Comparison of ENCODE assay signal across 24 cellular contexts in the genomic region with DNA sequence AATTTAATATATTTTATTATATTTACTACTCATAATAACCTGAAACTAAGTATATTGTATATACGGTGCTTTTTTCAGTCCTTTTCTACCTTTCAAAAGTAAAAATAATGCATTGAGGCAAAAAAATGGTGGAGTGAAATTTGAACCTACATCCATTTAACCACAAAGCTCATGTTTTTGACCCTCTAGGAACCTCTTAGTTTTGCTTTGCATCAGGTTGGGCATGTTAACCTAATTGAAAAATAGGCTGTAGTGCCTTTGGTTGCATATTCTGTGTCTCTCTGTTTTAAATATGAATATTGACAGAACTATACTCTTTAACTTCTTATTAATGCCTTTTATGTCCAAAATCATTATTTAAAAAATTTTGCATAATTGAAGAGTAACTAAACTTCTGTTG. TPM values are rescaled to one million over a fixed set of nuclear protein-coding genes. Genes with fewer than 3 reads are reported as not detected.
DNase-seq lines count a peak whose midpoint lies in the region; ATAC-seq and TF ChIP-seq lines count a peak whose summit lies in the region.
"Had no signal": no experiment of that assay in that cellular context is flagged by ENCODE, and none has a peak within 500 bp of the region (broad histone marks: within the 10 kb centered on the region; RNA-seq: fewer than 3 reads in every experiment).

No MANE protein-coding gene starts in this region.

- H3K27me3 ChIP-seq in HCT116 (ENCODE audit: insufficient read depth, low read length) (no peaks in the 10 kb centered on the region), ascending aorta (no peaks in the 10 kb centered on the region), vagina (no peaks in the 10 kb centered on the region), right atrium auricular region (no peaks in the 10 kb centered on the region)

- H3K4me3 ChIP-seq in HCT116 (replicated peaks in 1 of 2; ENCODE audit: low read depth in 1 of 2, low read length in 2 of 2) (no peak overlapping the region), ascending aorta (peak overlapping the region; percentile 9 to 71), vagina (no peak overlapping the region), right atrium auricular region (no peak overlapping the region)
- H3K4me3 ChIP-seq: A549, GM12878 had no signal

- POLR2A ChIA-PET in HCT116 (lab: Charles Lee): no interaction called here

- H3K9me3 ChIP-seq in HCT116 (ENCODE audit: control insufficient read depth in 1 of 2, insufficient read depth in 1 of 2, low read depth in 1 of 2, low read length in 2 of 2) (no peaks in the 10 kb centered on the region), ascending aorta (no peaks in the 10 kb centered on the region), vagina (no peaks in the 10 kb centered on the region), right atrium auricular region (no peaks in the 10 kb centered on the region)
- H3K9me3 ChIP-seq: A549 had no signal

- H2AFZ ChIP-seq in HCT116 (ENCODE audit: low read depth, low read length, poor library complexity, severe bottlenecking): peak overlapping the region; percentile 48

- H3K9ac ChIP-seq in HCT116 (ENCODE audit: low read length): no peak overlapping the region
- H3K9ac ChIP-seq: KMS-11 had no signal

- no TSS peak for BruUV-seq in HCT116 (replicated peaks; lab: Mats Ljungman, UMichigan)

- H3K36me3 ChIP-seq in HCT116 (ENCODE audit: control insufficient read depth in 1 of 2, insufficient read depth in 2 of 2, low read length in 2 of 2) (no peaks in the 10 kb centered on the region), ascending aorta (no peaks in the 10 kb centered on the region), vagina (no peaks in the 10 kb centered on the region), right atrium auricular region (no peaks in the 10 kb centered on the region)

- H3K9me2 ChIP-seq in HCT116 (ENCODE audit: insufficient read depth): peaks cover 3% of the 10 kb centered on the region; the same call in 1 of the 2 replicates

- no peak overlapping the region for H3K4me2 ChIP-seq in HCT116 (ENCODE audit: low read length)
- H3K4me2 ChIP-seq: A549, KMS-11 had no signal

- in situ Hi-C loops in KBM-7 (cut with MboI; ENCODE audit: low pct_unique_long_range_greater_than_20kb, low sequenced_read_pairs): no loop called here

- TF ChIP-seq RAD21 in HCT116 (IDR thresholded peaks at IDR 0.05; ENCODE audit: low read depth): no peak

- CTCF ChIA-PET in HCT116 (lab: Charles Lee): no interaction called here

- TF ChIP-seq POLR2A in HCT116 (IDR thresholded peaks at IDR 0.05; ENCODE audit: borderline replicate concordance, extremely low read depth, insufficient read depth, insufficient read length) (no peak), vagina (IDR thresholded peaks at IDR 0.05) (no peak)

- intact Hi-C loops in HCT116 (cut with micrococcal nuclease) (no loop called here), ascending aorta (cut with DNase I) (loop anchor here (10.0 kb wide), 1 partner anchor 187 kb away; no protein-coding TSS in a partner anchor), vagina (cut with DNase I) (no loop called here)

- H3K4me1 ChIP-seq in HCT116 (ENCODE audit: control insufficient read depth in 1 of 2, insufficient read depth in 2 of 2, low read length in 2 of 2): peaks cover 6 to 25% of the 10 kb centered on the region in 2 experiments
- peaks cover 0 to 28% of the 10 kb centered on the region in 2 donors for H3K4me1 ChIP-seq in ascending aorta
- peaks cover 20% of the 10 kb centered on the region for H3K4me1 ChIP-seq in vagina
- peaks cover 0 to 20% of the 10 kb centered on the region in 2 donors for H3K4me1 ChIP-seq in right atrium auricular region

- ATAC-seq in HCT116: no peak
- ATAC-seq: A549, GM12878, Panc1, SK-N-SH treated with all-trans-retinoic acid at 6 μM for 48 hours had no signal

- TF ChIP-seq CTCF in HCT116 (IDR thresholded peaks at IDR 0.05 in 2 of 3, conservative IDR thresholded peaks at IDR 0.05 in 1 of 3; ENCODE audit: borderline replicate concordance in 1 of 3, insufficient read depth in 1 of 3, low read depth in 2 of 3, low read length in 2 of 3): no peak
- TF ChIP-seq CTCF in ascending aorta (IDR thresholded peaks at IDR 0.05): no peak
- no peak for TF ChIP-seq CTCF in vagina (IDR thresholded peaks at IDR 0.05)
- TF ChIP-seq CTCF in right atrium auricular region (IDR thresholded peaks at IDR 0.05): no peak

- H4K20me1 ChIP-seq in HCT116 (ENCODE audit: insufficient read depth): no peaks in the 10 kb centered on the region

- DNase-seq in HCT116 (ENCODE audit: low read depth, low spot score) (no peak), ascending aorta (ENCODE audit: low spot score in 2 of 2) (no peak), iris pigment epithelial cell (ENCODE audit: low read depth) (peak; percentile 51), vagina (ENCODE audit: extremely low spot score in 2 of 2) (no peak), KBM-7 (no peak), NCI-H1930 (lab: John Stamatoyannopoulos, UW) (no peak), right atrium auricular region (ENCODE audit: low spot score) (no peak)
- DNase-seq: CD4-positive, CD25-positive, alpha-beta regulatory T cell; COR-L47; DMS79 treated with DMSO at 0.1 percent for 48 hours; H7; NCI-H1092 treated with DMSO at 0.1 percent for 48 hours; NCI-H1436 treated with DMSO at 0.1 percent for 48 hours; NCI-H2029 treated with DMSO at 0.1 percent for 48 hours; NCI-H2171; NCI-H345; NCI-H524; NCI-H774; NK-92 treated with Interleukin-12 subunit alpha and Interleukin-12 subunit beta, amount 100 ng/mL, for 24 hours had no signal

- H3K27ac ChIP-seq in HCT116 (ENCODE audit: low read depth, low read length) (no peak overlapping the region), ascending aorta (peak overlapping the region; percentile 92 to 95), vagina (peak overlapping the region; percentile 53), right atrium auricular region (peak overlapping the region in 1 of 2 donors; percentile 37)
- H3K27ac ChIP-seq: A549, KMS-11 had no signal

- no peaks in the 10 kb centered on the region for H3K79me2 ChIP-seq in HCT116 (ENCODE audit: insufficient read depth, low read length)

- RAD21 ChIA-PET in HCT116 (lab: Charles Lee; ENCODE audit: low non-redundant PET in 1 of 2, low total read pairs in 2 of 2, uncharacterized antibody in 2 of 2, unreplicated experiment in 2 of 2): no interaction called here

TF ChIP-seq in HCT116, 20 proteins besides CTCF, POLR2A, EP300 and RAD21:
- TF ChIP-seq ZFX (IDR thresholded peaks at IDR 0.05) (no peak), YY1 (IDR thresholded peaks at IDR 0.05; ENCODE audit: extremely low read depth, insufficient replicate concordance, low read depth, low read length) (no peak), JUND (IDR thresholded peaks at IDR 0.05) (no peak), SRF (IDR thresholded peaks at IDR 0.05; ENCODE audit: low read depth) (no peak), FOSL1 (IDR thresholded peaks at IDR 0.05; ENCODE audit: low read depth) (no peak), POLR2AphosphoS5 (IDR thresholded peaks at IDR 0.05; ENCODE audit: low read depth, low read length) (no peak), ZNF274 (IDR thresholded peaks at IDR 0.05; ENCODE audit: low read depth, low read length) (no peak), EGR1 (IDR thresholded peaks at IDR 0.05; ENCODE audit: low read depth) (no peak)
- TF ChIP-seq, protein P1, sequence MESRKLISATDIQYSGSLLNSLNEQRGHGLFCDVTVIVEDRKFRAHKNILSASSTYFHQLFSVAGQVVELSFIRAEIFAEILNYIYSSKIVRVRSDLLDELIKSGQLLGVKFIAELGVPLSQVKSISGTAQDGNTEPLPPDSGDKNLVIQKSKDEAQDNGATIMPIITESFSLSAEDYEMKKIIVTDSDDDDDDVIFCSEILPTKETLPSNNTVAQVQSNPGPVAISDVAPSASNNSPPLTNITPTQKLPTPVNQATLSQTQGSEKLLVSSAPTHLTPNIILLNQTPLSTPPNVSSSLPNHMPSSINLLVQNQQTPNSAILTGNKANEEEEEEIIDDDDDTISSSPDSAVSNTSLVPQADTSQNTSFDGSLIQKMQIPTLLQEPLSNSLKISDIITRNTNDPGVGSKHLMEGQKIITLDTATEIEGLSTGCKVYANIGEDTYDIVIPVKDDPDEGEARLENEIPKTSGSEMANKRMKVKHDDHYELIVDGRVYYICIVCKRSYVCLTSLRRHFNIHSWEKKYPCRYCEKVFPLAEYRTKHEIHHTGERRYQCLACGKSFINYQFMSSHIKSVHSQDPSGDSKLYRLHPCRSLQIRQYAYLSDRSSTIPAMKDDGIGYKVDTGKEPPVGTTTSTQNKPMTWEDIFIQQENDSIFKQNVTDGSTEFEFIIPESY (IDR thresholded peaks at IDR 0.05; ENCODE audit: extremely low read depth, insufficient replicate concordance, low read length): no peak

RNA-seq across cellular contexts. Expression of gene SGIP1, which starts 3.8 kb away (rescaled TPM):
- total RNA-seq in HCT116 (2021; ENCODE audit: unreplicated experiment) (0.15 TPM), ascending aorta (1.6 TPM), vagina (14.0 TPM), right atrium auricular region (1 to 10 TPM; 1.3 to 6.2 TPM)
- polyA plus RNA-seq in HCT116 (2012): 0.01 TPM in 1 of 2 replicates, not detected in the other
- total RNA-seq: CD4-positive, CD25-positive, alpha-beta regulatory T cell; GM12878 had no signal
- polyA plus RNA-seq: A549; CD4-positive, CD25-positive, alpha-beta regulatory T cell had no signal

Comparison
In these comparisons a context has a peak if more than half of its experiments do, and no peak if none do; other contexts are left out.
1. H3K4me3 ChIP-seq: peak in ascending aorta (2 of 2); none in HCT116 (0 of 2), vagina (0 of 2) and right atrium auricular region (0 of 2).